ENCODE assay signal across 1 cellular context in genomic region chr1:201346987-201347386, GRCh38.
TF ChIP-seq lines count a peak whose summit lies in the region.

No MANE protein-coding gene starts in this region.

TF ChIP-seq in HCT116, 20 proteins besides CTCF, POLR2A, EP300 and RAD21 (continued from another document):
- TF ChIP-seq ATF3 (IDR thresholded peaks at IDR 0.05): no peak
- no peak for TF ChIP-seq YY1 (IDR thresholded peaks at IDR 0.05; ENCODE audit: extremely low read depth, insufficient replicate concordance, low read depth, low read length)
- no peak for TF ChIP-seq EZH2phosphoT487 (IDR thresholded peaks at IDR 0.05; ENCODE audit: borderline replicate concordance)
- TF ChIP-seq REST (IDR thresholded peaks at IDR 0.05; ENCODE audit: low read depth): no peak
- TF ChIP-seq EZH2 (IDR thresholded peaks at IDR 0.05): no peak
